ENCODE assay signal across 1 cellular context in the genomic region with DNA sequence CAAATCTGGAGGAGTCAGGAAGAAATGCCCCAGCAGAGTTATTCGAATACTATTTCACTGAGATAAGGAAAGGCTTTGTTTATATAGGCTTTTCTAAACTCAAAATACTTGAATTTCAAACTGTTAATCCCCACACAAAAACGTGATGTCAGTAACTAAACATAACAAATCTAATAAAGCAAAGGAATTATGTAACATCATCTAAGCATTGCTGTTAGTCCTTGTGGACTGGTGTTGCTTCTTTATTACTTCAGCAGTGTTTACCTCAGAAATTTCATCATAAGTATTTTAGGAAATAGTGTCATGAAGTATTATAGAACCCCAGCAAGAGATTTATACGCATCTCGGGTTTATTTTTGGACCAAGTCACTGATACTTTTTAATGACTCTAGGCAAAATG.
TF ChIP-seq lines count a peak whose summit lies in the region.

No MANE protein-coding gene starts in this region.

TF ChIP-seq in GM12878, 131 proteins besides CTCF, POLR2A, EP300 and RAD21:
- TF ChIP-seq NR2C1 (IDR thresholded peaks at IDR 0.05) = no peak
- TF ChIP-seq RFX5 (IDR thresholded peaks at IDR 0.05; ENCODE audit: low read depth, low read length) = no peak
- TF ChIP-seq ETV6 (conservative IDR thresholded peaks at IDR 0.05 in 1 of 2, IDR thresholded peaks at IDR 0.05 in 1 of 2; ENCODE audit: borderline replicate concordance in 1 of 2, low read depth in 1 of 2) = no peak
- no peak for TF ChIP-seq SMAD1 (IDR thresholded peaks at IDR 0.05; ENCODE audit: low read depth, partially characterized antibody)
- no peak for TF ChIP-seq LARP7 (IDR thresholded peaks at IDR 0.05)
- TF ChIP-seq WRNIP1 (IDR thresholded peaks at IDR 0.05; ENCODE audit: borderline replicate concordance, low read depth, low read length) = no peak
- TF ChIP-seq SUZ12 (IDR thresholded peaks at IDR 0.05; ENCODE audit: unreplicated experiment) = no peak
- TF ChIP-seq CBX5 (IDR thresholded peaks at IDR 0.05; ENCODE audit: low read depth) = no peak
- no peak for TF ChIP-seq NR2F1 (conservative IDR thresholded peaks at IDR 0.05)
- no peak for TF ChIP-seq ESRRA (IDR thresholded peaks at IDR 0.05; ENCODE audit: low read length)
- no peak for TF ChIP-seq BACH1 (IDR thresholded peaks at IDR 0.05; ENCODE audit: borderline replicate concordance)
- TF ChIP-seq CHD4 (IDR thresholded peaks at IDR 0.05) = no peak
